Comparison of ENCODE assay signal across 8 cellular contexts in genomic region chr9:78030553-78031270, GRCh38. TPM values are rescaled to one million over a fixed set of nuclear protein-coding genes. Genes with fewer than 3 reads are reported as not detected.
DNase-seq lines count a peak whose midpoint lies in the region; ATAC-seq and TF ChIP-seq lines count a peak whose summit lies in the region.

No MANE protein-coding gene starts in this region.

- H3K36me3 ChIP-seq in KOPT-K1 (ENCODE audit: insufficient read depth, low read length), result no peaks in the 10 kb centered on the region; the same call in 1 of the 2 replicates

- no peaks in the 10 kb centered on the region for H3K36me3 Mint-ChIP-seq in CD14-positive monocyte
- H3K36me3 Mint-ChIP-seq in central memory CD8-positive, alpha-beta T cell (ENCODE audit: insufficient read depth), result peaks cover 4% of the 10 kb centered on the region

- no peak for TF ChIP-seq CTCF in CD14-positive monocyte (IDR thresholded peaks at IDR 0.05)

- H3K4me3 Mint-ChIP-seq in CD14-positive monocyte, result peak overlapping the region; percentile 97 to 100
- H3K4me3 Mint-ChIP-seq in central memory CD8-positive, alpha-beta T cell, result peak overlapping the region; percentile 84

- H3K9me3 ChIP-seq in KOPT-K1 (ENCODE audit: insufficient read depth, low read length, poor library complexity, severe bottlenecking), result no peaks in the 10 kb centered on the region

- no peaks in the 10 kb centered on the region for H3K27me3 Mint-ChIP-seq in CD14-positive monocyte (ENCODE audit: low read depth in 3 of 3)
- peaks cover 65% of the 10 kb centered on the region for H3K27me3 Mint-ChIP-seq in central memory CD8-positive, alpha-beta T cell

- H3K27ac Mint-ChIP-seq in CD14-positive monocyte, result peak overlapping the region; percentile 88 to 97 (median 92)
- peak overlapping the region; percentile 70 for H3K27ac Mint-ChIP-seq in central memory CD8-positive, alpha-beta T cell (ENCODE audit: low read depth)

- peak; percentile 23 for ATAC-seq in central memory CD8-positive, alpha-beta T cell (replicated peaks; ENCODE audit: extremely low read depth, poor library complexity, severe bottlenecking)
- no peak for ATAC-seq in HG03196 (IDR thresholded peaks at IDR 0.05; ENCODE audit: unreplicated experiment)
- ATAC-seq in GM19328 (IDR thresholded peaks at IDR 0.05; ENCODE audit: unreplicated experiment), result no peak

- H3K9me3 Mint-ChIP-seq in CD14-positive monocyte, result peaks cover 0 to 6% (median 0%) of the 10 kb centered on the region in 7 donors
- H3K9me3 Mint-ChIP-seq in central memory CD8-positive, alpha-beta T cell, result no peaks in the 10 kb centered on the region

- DNase-seq in CD14-positive monocyte (ENCODE audit: low spot score), result peak; percentile 59
- peak; percentile 20 to 42 (median 30) for DNase-seq in activated CD4-positive, CD25-positive, alpha-beta regulatory T cell (lab: John Stamatoyannopoulos, UW)
- peak in 1 of 2 donors; percentile 29 for DNase-seq in central memory CD8-positive, alpha-beta T cell (ENCODE audit: low spot score in 2 of 2)
- DNase-seq in kidney tubule cell (ENCODE audit: low spot score), result peak; percentile 56
- peak; percentile 30 to 49 for DNase-seq in stimulated activated CD4-positive, alpha-beta T cell treated with anti-CD3 and anti-CD28 coated beads, Interleukin-15, amount 100 ng/mL, for 1 hour (ENCODE audit: low read depth in 1 of 2, low spot score in 1 of 2)

- H3K27ac ChIP-seq in KOPT-K1 (ENCODE audit: low read depth, low read length, poor library complexity, severe bottlenecking), result peak overlapping the region; percentile 95

- intact Hi-C loops in CD14-positive monocyte (cut with micrococcal nuclease), result loop anchor here (5.0 to 10.0 kb wide), 4 partner anchors 53 to 93 kb away; no protein-coding TSS in a partner anchor

- peaks cover 75% of the 10 kb centered on the region for H3K4me1 Mint-ChIP-seq in CD14-positive monocyte
- peaks cover 30% of the 10 kb centered on the region for H3K4me1 Mint-ChIP-seq in central memory CD8-positive, alpha-beta T cell

RNA-seq across cellular contexts. Expression of gene GNAQ, which starts 0.9 kb away (rescaled TPM):
- polyA plus RNA-seq in CD14-positive monocyte, result 1 to 10 TPM; 8.3 to 9.6 TPM
